ENCODE assay signal across 14 cellular contexts in genomic region chr6:43800746-43801488, GRCh38. TPM values are rescaled to one million over a fixed set of nuclear protein-coding genes. Genes with fewer than 3 reads are reported as not detected.
DNase-seq lines count a peak whose midpoint lies in the region; ATAC-seq, FAIRE-seq and TF ChIP-seq lines count a peak whose summit lies in the region.
"Had no signal": no experiment of that assay in that cellular context is flagged by ENCODE, and none has a peak within 500 bp of the region (broad histone marks: within the 10 kb centered on the region; RNA-seq: fewer than 3 reads in every experiment).

No MANE protein-coding gene starts in this region.

- H3K4me1 ChIP-seq in hepatocyte (ENCODE audit: insufficient read depth): peaks cover 61% of the 10 kb centered on the region
- H3K4me1 ChIP-seq in CD8-positive, alpha-beta memory T cell (ENCODE audit: insufficient read depth, low read length): peaks cover 8% of the 10 kb centered on the region
- H3K4me1 ChIP-seq in gastroesophageal sphincter: no peaks in the 10 kb centered on the region

- H3K36me3 Mint-ChIP-seq in activated CD8-positive, alpha-beta T cell treated with anti-CD3 and anti-CD28 coated beads, Interleukin-2, amount 10 ng/mL, durations not matched to agents 7 days and 5 days (ENCODE audit: low read depth): no peaks in the 10 kb centered on the region
- no peaks in the 10 kb centered on the region for H3K36me3 Mint-ChIP-seq in activated CD8-positive, alpha-beta T cell treated with anti-CD3 and anti-CD28 coated beads for 36 hours (ENCODE audit: low read depth)
- H3K36me3 Mint-ChIP-seq in CD8-positive, alpha-beta memory T cell: no peaks in the 10 kb centered on the region

- H3K36me3 ChIP-seq in bronchial epithelial cell (ENCODE audit: control insufficient read depth, insufficient read depth, low read length) (no peaks in the 10 kb centered on the region), hepatocyte (replicated peaks; ENCODE audit: insufficient read depth, low read depth) (no peaks in the 10 kb centered on the region), gastroesophageal sphincter (no peaks in the 10 kb centered on the region)
- H3K36me3 ChIP-seq in CD8-positive, alpha-beta memory T cell (ENCODE audit: insufficient read depth, low read length): no peaks in the 10 kb centered on the region
- H3K36me3 ChIP-seq: colonic mucosa, esophagus muscularis mucosa, lower lobe of right lung had no signal

- POLR2A ChIA-PET in activated CD8-positive, alpha-beta T cell treated with anti-CD3 and anti-CD28 coated beads, Interleukin-2, amount 10 ng/mL, durations not matched to agents 7 days and 5 days (lab: Charles Lee): no interaction called here
- POLR2A ChIA-PET in activated CD8-positive, alpha-beta T cell treated with anti-CD3 and anti-CD28 coated beads for 36 hours (lab: Charles Lee): no interaction called here
- POLR2A ChIA-PET in CD8-positive, alpha-beta memory T cell (lab: Charles Lee): no interaction called here

- no peak overlapping the region for H3K4me3 Mint-ChIP-seq in activated CD8-positive, alpha-beta T cell treated with anti-CD3 and anti-CD28 coated beads, Interleukin-2, amount 10 ng/mL, durations not matched to agents 7 days and 5 days
- no peak overlapping the region for H3K4me3 Mint-ChIP-seq in activated CD8-positive, alpha-beta T cell treated with anti-CD3 and anti-CD28 coated beads for 36 hours
- no peak overlapping the region for H3K4me3 Mint-ChIP-seq in CD8-positive, alpha-beta memory T cell
- H3K4me3 Mint-ChIP-seq: nephron; stimulated activated naive CD8-positive, alpha-beta T cell treated with anti-CD3 and anti-CD28 coated beads, Interleukin-15, Interleukin-2, amounts not matched to agents 100 ng/mL and 50 ng/mL, for 24 hours had no signal

- H3K4me3 ChIP-seq in bronchial epithelial cell (ENCODE audit: low read depth, low read length) (no peak overlapping the region), hepatocyte (no peak overlapping the region), gastroesophageal sphincter (no peak overlapping the region)
- H3K4me3 ChIP-seq in CD8-positive, alpha-beta memory T cell (ENCODE audit: low read length): no peak overlapping the region
- H3K4me3 ChIP-seq: colonic mucosa, esophagus muscularis mucosa, lower lobe of right lung had no signal

- TF ChIP-seq CTCF in activated CD8-positive, alpha-beta T cell treated with anti-CD3 and anti-CD28 coated beads for 36 hours (IDR thresholded peaks at IDR 0.05): no peak
- peak; percentile 9 for TF ChIP-seq CTCF in bronchial epithelial cell (IDR thresholded peaks at IDR 0.05; ENCODE audit: insufficient read depth, low read length, severe bottlenecking)
- TF ChIP-seq CTCF in hepatocyte (IDR thresholded peaks at IDR 0.05; ENCODE audit: poor library complexity): no peak
- TF ChIP-seq CTCF in gastroesophageal sphincter (IDR thresholded peaks at IDR 0.05): no peak

- TF ChIP-seq EP300 in gastroesophageal sphincter (IDR thresholded peaks at IDR 0.05): no peak

- no peaks in the 10 kb centered on the region for H4K20me1 ChIP-seq in hepatocyte (ENCODE audit: insufficient read depth, poor library complexity, severe bottlenecking)

- H3K27me3 ChIP-seq in bronchial epithelial cell (ENCODE audit: control insufficient read depth, insufficient read depth, low read length) (no peaks in the 10 kb centered on the region), hepatocyte (no peaks in the 10 kb centered on the region), gastroesophageal sphincter (no peaks in the 10 kb centered on the region)
- H3K27me3 ChIP-seq in CD8-positive, alpha-beta memory T cell (ENCODE audit: insufficient read depth, low read length, poor library complexity, severe bottlenecking): no peaks in the 10 kb centered on the region
- H3K27me3 ChIP-seq: colonic mucosa, esophagus muscularis mucosa had no signal

- 94% methylated on average over 10 of the region's 10 CpGs for WGBS in hepatocyte (ENCODE audit: low lambda C conversion rate, missing lambda C conversion rate)
- 92 to 95% methylated on average over 6 to 9 of the region's 10 CpGs for whole genome bisulfite sequencing in gastroesophageal sphincter (ENCODE audit: low coverage in 1 of 2), 2 donors

- H3K4me2 ChIP-seq in hepatocyte: no peak overlapping the region

- H3K79me2 ChIP-seq in hepatocyte: no peaks in the 10 kb centered on the region

- DNase-seq in activated CD8-positive, alpha-beta T cell treated with anti-CD3 and anti-CD28 coated beads, Interleukin-2, amount 10 ng/mL, durations not matched to agents 7 days and 5 days: no peak
- no peak for DNase-seq in activated CD8-positive, alpha-beta T cell treated with anti-CD3 and anti-CD28 coated beads for 36 hours
- DNase-seq in bronchial epithelial cell (ENCODE audit: low read depth): no peak
- no peak for DNase-seq in hepatocyte (ENCODE audit: low spot score)
- DNase-seq in HK-2 (ENCODE audit: unreplicated experiment): no peak
- DNase-seq in anterior cingulate cortex (lab: John Stamatoyannopoulos, UW): no peak
- DNase-seq in CD8-positive, alpha-beta memory T cell: no peak
- DNase-seq: ACHN, lower lobe of right lung had no signal

- no peaks in the 10 kb centered on the region for H3K9me3 Mint-ChIP-seq in activated CD8-positive, alpha-beta T cell treated with anti-CD3 and anti-CD28 coated beads, Interleukin-2, amount 10 ng/mL, durations not matched to agents 7 days and 5 days (ENCODE audit: insufficient read depth)
- H3K9me3 Mint-ChIP-seq in activated CD8-positive, alpha-beta T cell treated with anti-CD3 and anti-CD28 coated beads for 36 hours: no peaks in the 10 kb centered on the region
- no peaks in the 10 kb centered on the region for H3K9me3 Mint-ChIP-seq in CD8-positive, alpha-beta memory T cell
- H3K9me3 Mint-ChIP-seq: nephron; stimulated activated naive CD8-positive, alpha-beta T cell treated with anti-CD3 and anti-CD28 coated beads, Interleukin-15, Interleukin-2, amounts not matched to agents 100 ng/mL and 50 ng/mL, for 24 hours had no signal

- ATAC-seq in activated CD8-positive, alpha-beta T cell treated with anti-CD3 and anti-CD28 coated beads, Interleukin-2, amount 10 ng/mL, durations not matched to agents 7 days and 5 days: no peak
- ATAC-seq in activated CD8-positive, alpha-beta T cell treated with anti-CD3 and anti-CD28 coated beads for 36 hours: no peak
- ATAC-seq in gastroesophageal sphincter: no peak
- ATAC-seq: lower lobe of right lung had no signal

- no peaks in the 10 kb centered on the region for H3K9me2 ChIP-seq in hepatocyte (replicated peaks; ENCODE audit: insufficient read depth)

- no peak for TF ChIP-seq POLR2A in gastroesophageal sphincter (IDR thresholded peaks at IDR 0.05)

- CTCF ChIA-PET in activated CD8-positive, alpha-beta T cell treated with anti-CD3 and anti-CD28 coated beads, Interleukin-2, amount 10 ng/mL, durations not matched to agents 7 days and 5 days (lab: Charles Lee): interaction anchor here (1.1 to 1.5 kb wide), 2 partner anchors 12 to 30 kb away, joined by 3 read pairs; no protein-coding TSS in a partner anchor
- CTCF ChIA-PET in activated CD8-positive, alpha-beta T cell treated with anti-CD3 and anti-CD28 coated beads for 36 hours (lab: Charles Lee): interaction anchor here (1.3 kb wide), 1 partner anchor 278 kb away, joined by 5 read pairs; no protein-coding TSS in a partner anchor
- CTCF ChIA-PET in CD8-positive, alpha-beta memory T cell (lab: Charles Lee): no interaction called here

- peaks cover 37% of the 10 kb centered on the region for H3K4me1 Mint-ChIP-seq in activated CD8-positive, alpha-beta T cell treated with anti-CD3 and anti-CD28 coated beads, Interleukin-2, amount 10 ng/mL, durations not matched to agents 7 days and 5 days (ENCODE audit: low read depth)
- H3K4me1 Mint-ChIP-seq in activated CD8-positive, alpha-beta T cell treated with anti-CD3 and anti-CD28 coated beads for 36 hours (ENCODE audit: low read depth): peaks cover 4% of the 10 kb centered on the region
- H3K4me1 Mint-ChIP-seq in CD8-positive, alpha-beta memory T cell: peaks cover 0 to 5% (median 3%) of the 10 kb centered on the region in 3 donors
- H3K4me1 Mint-ChIP-seq: nephron had no signal

- H3K27ac ChIP-seq in hepatocyte (peak overlapping the region; percentile 95), gastroesophageal sphincter (no peak overlapping the region)
- no peak overlapping the region for H3K27ac ChIP-seq in CD8-positive, alpha-beta memory T cell (ENCODE audit: low read depth, low read length)
- H3K27ac ChIP-seq: esophagus muscularis mucosa had no signal

- intact Hi-C loops in activated CD8-positive, alpha-beta T cell treated with anti-CD3 and anti-CD28 coated beads for 36 hours (cut with micrococcal nuclease): no loop called here

- H2AFZ ChIP-seq in hepatocyte: no peak overlapping the region

- H3K9me3 ChIP-seq in hepatocyte (ENCODE audit: low read depth) (no peaks in the 10 kb centered on the region), gastroesophageal sphincter (no peaks in the 10 kb centered on the region)
- no peaks in the 10 kb centered on the region for H3K9me3 ChIP-seq in CD8-positive, alpha-beta memory T cell (ENCODE audit: low read length)
- H3K9me3 ChIP-seq: colonic mucosa, esophagus muscularis mucosa, lower lobe of right lung had no signal

- no peak for FAIRE-seq in bronchial epithelial cell (lab: Jason Lieb, UNC)

- H3K27me3 Mint-ChIP-seq in activated CD8-positive, alpha-beta T cell treated with anti-CD3 and anti-CD28 coated beads, Interleukin-2, amount 10 ng/mL, durations not matched to agents 7 days and 5 days (ENCODE audit: low read depth): no peaks in the 10 kb centered on the region
- H3K27me3 Mint-ChIP-seq in activated CD8-positive, alpha-beta T cell treated with anti-CD3 and anti-CD28 coated beads for 36 hours: no peaks in the 10 kb centered on the region
- peaks cover 0 to 1% of the 10 kb centered on the region in 2 donors for H3K27me3 Mint-ChIP-seq in CD8-positive, alpha-beta memory T cell
- H3K27me3 Mint-ChIP-seq: stimulated activated naive CD8-positive, alpha-beta T cell treated with anti-CD3 and anti-CD28 coated beads, Interleukin-15, Interleukin-2, amounts not matched to agents 100 ng/mL and 50 ng/mL, for 24 hours had no signal

- peak overlapping the region; percentile 85 for H3K27ac Mint-ChIP-seq in activated CD8-positive, alpha-beta T cell treated with anti-CD3 and anti-CD28 coated beads, Interleukin-2, amount 10 ng/mL, durations not matched to agents 7 days and 5 days
- H3K27ac Mint-ChIP-seq in activated CD8-positive, alpha-beta T cell treated with anti-CD3 and anti-CD28 coated beads for 36 hours: no peak overlapping the region
- no peak overlapping the region for H3K27ac Mint-ChIP-seq in CD8-positive, alpha-beta memory T cell
- H3K27ac Mint-ChIP-seq: nephron; stimulated activated naive CD8-positive, alpha-beta T cell treated with anti-CD3 and anti-CD28 coated beads, Interleukin-15, Interleukin-2, amounts not matched to agents 100 ng/mL and 50 ng/mL, for 24 hours had no signal

RNA-seq across cellular contexts. Expression of gene VEGFA, which starts 30.9 kb away (rescaled TPM):
- total RNA-seq in activated CD8-positive, alpha-beta T cell treated with anti-CD3 and anti-CD28 coated beads, Interleukin-2, amount 10 ng/mL, durations not matched to agents 7 days and 5 days: 10 to 100 TPM; 37.9 to 39.3 TPM
- total RNA-seq in activated CD8-positive, alpha-beta T cell treated with anti-CD3 and anti-CD28 coated beads for 36 hours: 100 to 1,000 TPM in 1 of 2 experiments, 10 to 100 TPM in 1; 93.7 to 104 TPM
- total RNA-seq in bronchial epithelial cell: 391 and 496 TPM in 2 replicates
- total RNA-seq in hepatocyte: 165 and 179 TPM in 2 replicates
- polyA plus RNA-seq in hepatocyte: 129 and 148 TPM in 2 replicates
- total RNA-seq in CD8-positive, alpha-beta memory T cell: 10 to 100 TPM; 16.4 to 17.5 TPM
- not detected for polyA plus RNA-seq in CD8-positive, alpha-beta memory T cell
- 10 to 100 TPM; 32.2 to 66.2 (median 40.1) TPM for total RNA-seq in gastroesophageal sphincter
